ENCODE assay signal across 8 cellular contexts in the genomic region with DNA sequence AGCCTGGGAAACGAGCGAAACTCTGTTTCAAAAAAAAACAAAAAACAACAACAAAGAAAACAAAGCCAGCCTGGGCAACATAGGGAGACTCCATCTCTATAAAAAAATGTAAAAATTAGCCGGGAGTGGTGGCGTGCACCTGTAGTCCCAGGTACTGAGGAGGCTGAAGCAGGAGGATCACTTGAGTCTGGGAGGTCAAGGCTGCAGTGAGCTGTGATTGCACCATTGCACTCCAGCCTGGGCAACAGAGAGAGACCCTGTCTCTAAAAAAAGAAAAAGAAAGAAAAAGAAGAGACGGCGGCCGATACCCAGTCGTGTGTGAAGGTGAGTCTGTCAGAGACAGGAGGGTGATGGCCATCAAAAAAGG. TPM values are rescaled to one million over a fixed set of nuclear protein-coding genes. Genes with fewer than 3 reads are reported as not detected.
DNase-seq lines count a peak whose midpoint lies in the region; ATAC-seq and TF ChIP-seq lines count a peak whose summit lies in the region.
"Not testable (repeated sequence)": the region's sequence is repeated elsewhere in the genome, so short reads cannot be mapped to it uniquely, and the experiment has no call there.

No MANE protein-coding gene starts in this region.

- TF ChIP-seq RAD21 in liver (IDR thresholded peaks at IDR 0.05) = not testable (repeated sequence)

- H3K36me3 Mint-ChIP-seq in CD8-positive, alpha-beta memory T cell = peaks cover 0 to 14% (median 0%) of the 10 kb centered on the region in 3 donors

- POLR2A ChIA-PET in CD8-positive, alpha-beta memory T cell (lab: Charles Lee) = not testable (repeated sequence)

- not testable (repeated sequence) for H4K20me1 ChIP-seq in SU-DHL-6 (ENCODE audit: low read depth, low read length)

- H3K27me3 ChIP-seq in CD8-positive, alpha-beta memory T cell (ENCODE audit: insufficient read depth, low read length, poor library complexity, severe bottlenecking); SU-DHL-6 (ENCODE audit: low read length); liver (ENCODE audit: control insufficient read depth in 4 of 4, insufficient read depth in 4 of 4, low read length in 3 of 4); ovary; tibial artery: not testable (repeated sequence)

- not testable (repeated sequence) for H3F3A ChIP-seq in SU-DHL-6 (ENCODE audit: insufficient read depth)

- H3K27ac ChIP-seq in CD8-positive, alpha-beta memory T cell (ENCODE audit: low read depth, low read length); ovary: not testable (repeated sequence)
- H3K27ac ChIP-seq in SU-DHL-6 (ENCODE audit: low read depth, low read length) (peak overlapping the region; percentile 36), angular gyrus (ENCODE audit: low read depth, low read length) (peak overlapping the region; percentile 66), liver (ENCODE audit: low read depth in 1 of 2, low read length in 2 of 2) (peak overlapping the region in 1 of 2 donors; percentile 6), tibial artery (peak overlapping the region in 1 of 2 donors; percentile 18)

- H3K4me1 Mint-ChIP-seq in CD8-positive, alpha-beta memory T cell = peaks cover 0 to 21% (median 10%) of the 10 kb centered on the region in 3 donors

- WGBS in liver = 47% methylated on average over 8 of the region's 8 CpGs
- 31 to 39% (median 33%) methylated on average over 8 of the region's 8 CpGs for WGBS in ovary, 3 donors

- intact Hi-C loops in ovary (cut with DNase I); tibial artery (cut with DNase I; ENCODE audit: low total_unique reads): not testable (repeated sequence)

- not testable (repeated sequence) for H3K36me3 ChIP-seq in CD8-positive, alpha-beta memory T cell (ENCODE audit: insufficient read depth, low read length); SU-DHL-6 (ENCODE audit: low read length); ovary
- H3K36me3 ChIP-seq in liver (ENCODE audit: control insufficient read depth in 4 of 4, insufficient read depth in 3 of 4, low read depth in 1 of 4, low read length in 3 of 4) (peaks cover 0 to 13% (median 7%) of the 10 kb centered on the region in 4 donors), tibial artery (peaks cover 4 to 41% (median 8%) of the 10 kb centered on the region in 3 donors)

- not testable (repeated sequence) for H3K27me3 Mint-ChIP-seq in CD8-positive, alpha-beta memory T cell

- TF ChIP-seq CTCF in SU-DHL-6 (IDR thresholded peaks at IDR 0.05; ENCODE audit: insufficient read depth, low read length, poor library complexity, severe bottlenecking); epithelial cell of esophagus (IDR thresholded peaks at IDR 0.05; ENCODE audit: insufficient read depth, low read depth, low read length, missing control alignments); liver (IDR thresholded peaks at IDR 0.05; ENCODE audit: low read depth, low read length, missing input control); ovary (IDR thresholded peaks at IDR 0.05); tibial artery (IDR thresholded peaks at IDR 0.05): not testable (repeated sequence)

- TF ChIP-seq POLR2A in ovary (IDR thresholded peaks at IDR 0.05) = not testable (repeated sequence)

- H3K9me3 ChIP-seq in CD8-positive, alpha-beta memory T cell (ENCODE audit: low read length); SU-DHL-6 (ENCODE audit: insufficient read depth, low read length); liver (ENCODE audit: control insufficient read depth in 4 of 4, low read length in 3 of 4); ovary; tibial artery: not testable (repeated sequence)

- peak overlapping the region; percentile 85 for H2AFZ ChIP-seq in SU-DHL-6 (ENCODE audit: low read depth, low read length, severe bottlenecking)

- not testable (repeated sequence) for H3K79me2 ChIP-seq in SU-DHL-6 (ENCODE audit: insufficient read depth, low read length)

- H3K9me3 Mint-ChIP-seq in CD8-positive, alpha-beta memory T cell = not testable (repeated sequence)

- H3K4me2 ChIP-seq in SU-DHL-6 (ENCODE audit: low read depth, low read length, poor library complexity, severe bottlenecking) = peak overlapping the region; percentile 80

- peak overlapping the region in 4 of 8 donors; percentile 60 to 90 (median 74) for H3K27ac Mint-ChIP-seq in CD8-positive, alpha-beta memory T cell

- CTCF ChIA-PET in CD8-positive, alpha-beta memory T cell (lab: Charles Lee) = not testable (repeated sequence)

- peaks cover 13% of the 10 kb centered on the region for H3K4me1 ChIP-seq in CD8-positive, alpha-beta memory T cell (ENCODE audit: insufficient read depth, low read length)
- not testable (repeated sequence) for H3K4me1 ChIP-seq in liver (ENCODE audit: control insufficient read depth in 4 of 4, insufficient read depth in 4 of 4, low read length in 3 of 4); ovary (ENCODE audit: insufficient read depth)
- H3K4me1 ChIP-seq in tibial artery = peaks cover 0 to 10% (median 3%) of the 10 kb centered on the region in 4 donors

- H3K4me3 ChIP-seq in CD8-positive, alpha-beta memory T cell (ENCODE audit: low read length) = peak overlapping the region; percentile 83
- H3K4me3 ChIP-seq in SU-DHL-6 (ENCODE audit: insufficient read depth, low read length, poor library complexity, severe bottlenecking) = peak overlapping the region; percentile 52
- H3K4me3 ChIP-seq in epithelial cell of esophagus (ENCODE audit: low read length) = peak overlapping the region; percentile 49
- peak overlapping the region; percentile 54 to 67 (median 58) for H3K4me3 ChIP-seq in liver (ENCODE audit: low read depth in 1 of 3, low read length in 3 of 3)
- peak overlapping the region; percentile 41 for H3K4me3 ChIP-seq in ovary
- H3K4me3 ChIP-seq in tibial artery = peak overlapping the region; percentile 51 to 56

- peak overlapping the region; percentile 59 for H3K9ac ChIP-seq in SU-DHL-6 (ENCODE audit: low read length)
- not testable (repeated sequence) for H3K9ac ChIP-seq in liver (ENCODE audit: low read depth in 1 of 2, low read length in 2 of 2)

- H3K9me2 ChIP-seq in SU-DHL-6 (replicated peaks; ENCODE audit: insufficient read depth, low read length) = not testable (repeated sequence)

- peak; percentile 12 for ATAC-seq in HG03175 (IDR thresholded peaks at IDR 0.05; ENCODE audit: unreplicated experiment)

- H3K4me3 Mint-ChIP-seq in CD8-positive, alpha-beta memory T cell = peak overlapping the region; percentile 81 to 94 (median 89)

- not testable (repeated sequence) for DNase-seq in CD8-positive, alpha-beta memory T cell; epithelial cell of esophagus (ENCODE audit: low read depth); ovary; tibial artery

- TF ChIP-seq EP300 in ovary (IDR thresholded peaks at IDR 0.05) = not testable (repeated sequence)

RNA-seq across cellular contexts. Expression of gene FBXL18, which starts 27.2 kb away (rescaled TPM):
- total RNA-seq in CD8-positive, alpha-beta memory T cell = 10 to 100 TPM; 16.3 to 16.9 TPM
- 3.0 TPM for polyA plus RNA-seq in CD8-positive, alpha-beta memory T cell
- total RNA-seq in liver (1 to 10 TPM; 4.6 to 5.4 TPM), ovary (1 to 10 TPM; 2.1 to 8.8 (median 6.1) TPM)
- polyA plus RNA-seq in liver (1 to 10 TPM; 1.7 to 2.7 TPM), ovary (1 to 10 TPM; 1.3 to 1.9 TPM)

RNA-seq across cellular contexts. Expression of gene ACTB, which starts 44.0 kb away (rescaled TPM):
- total RNA-seq in CD8-positive, alpha-beta memory T cell = 1,000 to 10,000 TPM; 7,281 to 7,320 TPM
- 15,398 TPM for polyA plus RNA-seq in CD8-positive, alpha-beta memory T cell
- total RNA-seq in liver (1,000 to 10,000 TPM in 1 of 2 donors, 100 to 1,000 TPM in 1; 890 to 1,625 TPM), ovary (1,000 to 10,000 TPM; 1,260 to 4,608 (median 3,127) TPM)
- polyA plus RNA-seq in liver (1,000 to 10,000 TPM; 1,432 to 1,671 TPM), ovary (1,000 to 10,000 TPM; 1,910 to 5,835 TPM)
